In genomic region chr22:39820266-39820665, GRCh38 we compare ENCODE assay signal across 9 cellular contexts.
DNase-seq lines count a peak whose midpoint lies in the region; ATAC-seq, FAIRE-seq and TF ChIP-seq lines count a peak whose summit lies in the region.
"Had no signal": no experiment of that assay in that cellular context is flagged by ENCODE, and none has a peak within 500 bp of the region (broad histone marks: within the 10 kb centered on the region; RNA-seq: fewer than 3 reads in every experiment).

No MANE protein-coding gene starts in this region.

- peak; percentile 88 for FAIRE-seq in H54 (lab: Jason Lieb, UNC)

- TF ChIP-seq POLR2A in H54 (IDR thresholded peaks at IDR 0.05; ENCODE audit: low read depth, low read length): no peak

- DNase-seq in H54 (ENCODE audit: insufficient read length, low spot score) (peak; percentile 14), SW 1271 (lab: John Stamatoyannopoulos, UW) (peak; percentile 15 to 53), fibroblast of the conjunctiva (ENCODE audit: low read depth) (peak; percentile 13), stromal cell of bone marrow (ENCODE audit: low read depth) (peak; percentile 52), T1000 (lab: John Stamatoyannopoulos, UW) (no peak)
- DNase-seq in stimulated activated naive CD4-positive, alpha-beta T cell (lab: John Stamatoyannopoulos, UW): no peak
- DNase-seq: NCI-H1105 treated with DMSO at 0.1 percent for 48 hours, NCI-H524 treated with DMSO at 0.1 percent for 48 hours had no signal

- ATAC-seq in HG02852 (IDR thresholded peaks at IDR 0.05; ENCODE audit: unreplicated experiment): no peak

Comparison
In these comparisons a context has a peak if more than half of its experiments do, and no peak if none do; other contexts are left out.
1. DNase-seq: peak in H54 (single experiment), SW 1271 (2 of 2), fibroblast of the conjunctiva (single experiment) and stromal cell of bone marrow (single experiment); none in stimulated activated naive CD4-positive, alpha-beta T cell (0 of 6) and T1000 (single experiment).